In genomic region chr17:17700251-17700969, GRCh38 we compare ENCODE assay signal across 11 cellular contexts. TPM values are rescaled to one million over a fixed set of nuclear protein-coding genes. Genes with fewer than 3 reads are reported as not detected.
DNase-seq lines count a peak whose midpoint lies in the region; ATAC-seq, FAIRE-seq and TF ChIP-seq lines count a peak whose summit lies in the region.
"Had no signal": no experiment of that assay in that cellular context is flagged by ENCODE, and none has a peak within 500 bp of the region (broad histone marks: within the 10 kb centered on the region; RNA-seq: fewer than 3 reads in every experiment).

No MANE protein-coding gene starts in this region.

- peaks cover 31 to 57% of the 10 kb centered on the region in 2 donors for H3K4me1 Mint-ChIP-seq in stimulated activated naive B cell treated with anti-CD40 and anti-IgM and Interleukin-4, amounts not matched to agents 10 μg/mL and 1 μg/mL and 100 μg/mL, for 72 hours
- H3K4me1 Mint-ChIP-seq in activated naive CD4-positive, alpha-beta T cell treated with anti-CD3 and anti-CD28 coated beads, Interleukin-2, amount 10 ng/mL, durations not matched to agents 7 days and 5 days, result peaks cover 15% of the 10 kb centered on the region

- no peaks in the 10 kb centered on the region; the same call in 2 of the 3 replicates for H3K36me3 ChIP-seq in K562 (ENCODE audit: control insufficient read depth, insufficient read depth, low read length)
- no peaks in the 10 kb centered on the region for H3K36me3 ChIP-seq in kidney (ENCODE audit: control insufficient read depth in 1 of 2, insufficient read depth in 2 of 2, low read length in 2 of 2)
- H3K36me3 ChIP-seq in WERI-Rb-1, result peaks cover 13% of the 10 kb centered on the region

- POLR2A ChIA-PET in K562 (lab: Yijun Ruan, JAX), result no interaction called here

- TF ChIP-seq RAD21 in K562 (CRISPR knock-in tag; conservative IDR thresholded peaks at IDR 0.05 in 1 of 2, IDR thresholded peaks at IDR 0.05 in 1 of 2), result no peak

- no peak overlapping the region for H3K4me3 ChIP-seq in K562
- peak overlapping the region in 1 of 2 donors; percentile 12 for H3K4me3 ChIP-seq in kidney (ENCODE audit: low read length in 2 of 2)
- no peak overlapping the region for H3K4me3 ChIP-seq in WERI-Rb-1 (ENCODE audit: low read depth, low read length)

- H3K36me3 Mint-ChIP-seq in stimulated activated naive B cell treated with anti-CD40 and anti-IgM and Interleukin-4, amounts not matched to agents 10 μg/mL and 1 μg/mL and 100 μg/mL, for 72 hours, result peaks cover 11 to 26% of the 10 kb centered on the region in 2 donors
- peaks cover 3% of the 10 kb centered on the region for H3K36me3 Mint-ChIP-seq in activated naive CD4-positive, alpha-beta T cell treated with anti-CD3 and anti-CD28 coated beads, Interleukin-2, amount 10 ng/mL, durations not matched to agents 7 days and 5 days

- TF ChIP-seq CTCF in K562 (IDR thresholded peaks at IDR 0.05 in 2 of 3, conservative IDR thresholded peaks at IDR 0.05 in 1 of 3; ENCODE audit: insufficient read depth in 2 of 3, low read depth in 1 of 3, low read length in 3 of 3) (no peak), kidney (IDR thresholded peaks at IDR 0.05; ENCODE audit: borderline replicate concordance, extremely low read depth, insufficient read depth) (no peak), WERI-Rb-1 (IDR thresholded peaks at IDR 0.05; ENCODE audit: low read depth, low read length) (no peak)

- H3K27ac ChIP-seq in K562 (ENCODE audit: extremely low read depth, low read depth, low read length) (no peak overlapping the region), kidney (ENCODE audit: low read depth in 2 of 2, low read length in 2 of 2) (peak overlapping the region in 1 of 2 donors; percentile 15), WERI-Rb-1 (no peak overlapping the region)

- H3K27me3 ChIP-seq in K562 (ENCODE audit: control insufficient read depth in 2 of 2, insufficient read depth in 2 of 2, low read length in 2 of 2) (no peaks in the 10 kb centered on the region), WERI-Rb-1 (ENCODE audit: insufficient read depth, low read depth, severe bottlenecking) (no peaks in the 10 kb centered on the region)

- peaks cover 11% of the 10 kb centered on the region; the same call in 1 of the 2 replicates for H4K20me1 ChIP-seq in K562 (replicated peaks; ENCODE audit: control insufficient read depth, insufficient read depth, low read length)

- H3K4me3 Mint-ChIP-seq in stimulated activated naive B cell treated with anti-CD40 and anti-IgM and Interleukin-4, amounts not matched to agents 10 μg/mL and 1 μg/mL and 100 μg/mL, for 72 hours, result peak overlapping the region; percentile 52 to 70
- H3K4me3 Mint-ChIP-seq in activated naive CD4-positive, alpha-beta T cell treated with anti-CD3 and anti-CD28 coated beads, Interleukin-2, amount 10 ng/mL, durations not matched to agents 7 days and 5 days, result no peak overlapping the region

- H3K9ac ChIP-seq in K562 (ENCODE audit: insufficient read depth in 1 of 2, low read depth in 2 of 2, low read length in 2 of 2), result no peak overlapping the region
- peak overlapping the region; percentile 33 to 45 for H3K9ac ChIP-seq in kidney (ENCODE audit: low read length in 2 of 2)
- H3K9ac ChIP-seq: parathyroid adenoma had no signal

- H3K27ac Mint-ChIP-seq in stimulated activated naive B cell treated with anti-CD40 and anti-IgM and Interleukin-4, amounts not matched to agents 10 μg/mL and 1 μg/mL and 100 μg/mL, for 72 hours, result no peak overlapping the region
- no peak overlapping the region for H3K27ac Mint-ChIP-seq in activated naive CD4-positive, alpha-beta T cell treated with anti-CD3 and anti-CD28 coated beads, Interleukin-2, amount 10 ng/mL, durations not matched to agents 7 days and 5 days

- WGBS in K562 (ENCODE audit: insufficient coverage, low coverage, missing lambda C conversion rate), result 94% methylated on average over 9 of the region's 86 CpGs

- TF ChIP-seq POLR2A in K562 (conservative IDR thresholded peaks at IDR 0.05), result no peak

- H3K4me2 ChIP-seq in K562 (ENCODE audit: insufficient read depth, low read length), result no peak overlapping the region

- H3K4me1 ChIP-seq in K562 (replicated peaks in 1 of 2; ENCODE audit: control insufficient read depth in 2 of 2, insufficient read depth in 2 of 2, low read length in 2 of 2) (peaks cover 11 to 31% of the 10 kb centered on the region in 2 experiments; a peak in 4 of 5 replicates), kidney (ENCODE audit: control insufficient read depth in 1 of 2, insufficient read depth in 1 of 2, low read depth in 1 of 2, low read length in 2 of 2) (peaks cover 32 to 52% of the 10 kb centered on the region in 2 donors)

- DNase-seq in HT-29 (ENCODE audit: low spot score), result peak; percentile 29
- DNase-seq in K562 (ENCODE audit: extremely low read depth in 1 of 4, low spot score in 3 of 4), result peak in 1 of 4 experiments; percentile 26
- no peak for DNase-seq in kidney
- DNase-seq in stimulated activated naive B cell treated with anti-CD40 and anti-IgM and Interleukin-4, amounts not matched to agents 10 μg/mL and 1 μg/mL and 100 μg/mL, for 72 hours, result no peak
- no peak for DNase-seq in activated gamma-delta T cell (lab: John Stamatoyannopoulos, UW)
- no peak for DNase-seq in WERI-Rb-1
- DNase-seq in activated naive CD4-positive, alpha-beta T cell treated with anti-CD3 and anti-CD28 coated beads, Interleukin-2, amount 10 ng/mL, durations not matched to agents 7 days and 5 days, result no peak
- DNase-seq: erythroblast, NCI-H1092 treated with DMSO at 0.1 percent for 48 hours had no signal

- no peak for ATAC-seq in K562
- ATAC-seq in stimulated activated naive B cell treated with anti-CD40 and anti-IgM and Interleukin-4, amounts not matched to agents 10 μg/mL and 1 μg/mL and 100 μg/mL, for 72 hours (replicated peaks), result no peak
- ATAC-seq in GM21390 (IDR thresholded peaks at IDR 0.05; ENCODE audit: unreplicated experiment), result no peak

- CTCF ChIA-PET in K562 (lab: Yijun Ruan, JAX; ENCODE audit: low intra/inter-chr PET ratio), result interaction anchor here (0.6 kb wide), 1 partner anchor 19 kb away, joined by 4 read pairs; no protein-coding TSS in a partner anchor
- CTCF ChIA-PET in activated naive CD4-positive, alpha-beta T cell treated with anti-CD3 and anti-CD28 coated beads, Interleukin-2, amount 10 ng/mL, durations not matched to agents 7 days and 5 days (lab: Charles Lee), result no interaction called here

- intact Hi-C loops in K562 (cut with micrococcal nuclease) (no loop called here), kidney (cut with DNase I) (no loop called here)

- H3K9me3 Mint-ChIP-seq in stimulated activated naive B cell treated with anti-CD40 and anti-IgM and Interleukin-4, amounts not matched to agents 10 μg/mL and 1 μg/mL and 100 μg/mL, for 72 hours, result no peaks in the 10 kb centered on the region
- H3K9me3 Mint-ChIP-seq in activated naive CD4-positive, alpha-beta T cell treated with anti-CD3 and anti-CD28 coated beads, Interleukin-2, amount 10 ng/mL, durations not matched to agents 7 days and 5 days, result no peaks in the 10 kb centered on the region

- no TSS peak for BruUV-seq in K562 (replicated peaks; lab: Mats Ljungman, UMichigan)

- peaks cover 0 to 12% of the 10 kb centered on the region in 2 donors for H3K27me3 Mint-ChIP-seq in stimulated activated naive B cell treated with anti-CD40 and anti-IgM and Interleukin-4, amounts not matched to agents 10 μg/mL and 1 μg/mL and 100 μg/mL, for 72 hours
- peaks cover 7% of the 10 kb centered on the region for H3K27me3 Mint-ChIP-seq in activated naive CD4-positive, alpha-beta T cell treated with anti-CD3 and anti-CD28 coated beads, Interleukin-2, amount 10 ng/mL, durations not matched to agents 7 days and 5 days

- no peak overlapping the region for H2AFZ ChIP-seq in K562 (ENCODE audit: low read depth, low read length)
- H2AFZ ChIP-seq: parathyroid adenoma had no signal

- peaks cover 2% of the 10 kb centered on the region for H3K9me1 ChIP-seq in K562 (ENCODE audit: control insufficient read depth, insufficient read depth, low read length)

- in situ Hi-C loops in K562 (cut with MboI), result no loop called here

- TF ChIP-seq EP300 in K562 (IDR thresholded peaks at IDR 0.05; ENCODE audit: low read length), result no peak

- FAIRE-seq in K562 (lab: Jason Lieb, UNC) (no peak), kidney (lab: Jason Lieb, UNC) (no peak)

- H3K79me2 ChIP-seq in K562 (ENCODE audit: control insufficient read depth, insufficient read depth, low read length), result peaks cover 84% of the 10 kb centered on the region

- H3K9me3 ChIP-seq in K562 (replicated peaks; ENCODE audit: control insufficient read depth, insufficient read depth, low read depth, low read length) (no peaks in the 10 kb centered on the region), kidney (ENCODE audit: control insufficient read depth in 1 of 2, low read length in 2 of 2) (no peaks in the 10 kb centered on the region), WERI-Rb-1 (ENCODE audit: severe bottlenecking) (no peaks in the 10 kb centered on the region)

TF ChIP-seq in K562, 482 proteins besides CTCF, POLR2A, EP300 and RAD21 (continues in another document):
- TF ChIP-seq ETV1 (tag; conservative IDR thresholded peaks at IDR 0.05; ENCODE audit: low read depth), result no peak

RNA-seq across cellular contexts. Expression of gene RAI1, which starts 19.2 kb away (rescaled TPM):
- 35.4 and 37.8 TPM in 2 replicates for total RNA-seq in HT-29 (2014; rRNA removed; shearing (Covaris generic))
- 33.0 and 41.0 TPM in 2 replicates for total RNA-seq in K562 (2011; cell fraction: chromatin; rRNA removed; ENCODE audit: low replicate concordance)
- 18.6 and 19.2 TPM in 2 replicates for total RNA-seq in K562 (2011; cell fraction: nucleolus; rRNA removed)
- total RNA-seq in K562 (2011; cell fraction: nucleoplasm; rRNA removed), result 22.3 and 33.5 TPM in 2 replicates
- total RNA-seq in K562 (2014; rRNA removed) (5.5 and 10.0 TPM in 2 replicates), K562 (2014; rRNA removed; fragmentation: Illumina TruSeq; extraction: Trizol) (5.1 and 5.5 TPM in 2 replicates), K562 (2015; rRNA removed; fragmentation: Illumina TruSeq; extraction: Trizol) (6.6 and 6.8 TPM in 2 replicates), K562 (2021) (19.9 and 20.4 TPM in 2 replicates), kidney (50.5 TPM)
- polyA plus RNA-seq in K562 (2011; rRNA removed) (3.7 and 3.8 TPM in 2 replicates), K562 (2014; fragmentation: Illumina TruSeq; extraction: Trizol) (6.6 and 8.6 TPM in 2 replicates), K562 (2014; fragmentation: Nextera tagmentation; extraction: Ambion mirVana) (1 to 10 TPM in 1 of 2 experiments, under 1 TPM in 1; 0.68 to 1.5 TPM), K562 (2014; rRNA removed) (10.0 and 11.9 TPM in 2 replicates), kidney (ENCODE audit: insufficient read depth, low read depth, low replicate concordance) (6.7 TPM)
- 2.2 and 3.1 TPM in 2 replicates for polyA plus RNA-seq in K562 (2011; cell fraction: cytosol; rRNA removed)
- polyA plus RNA-seq in K562 (2011; cell fraction: nucleus; rRNA removed), result 7.1 and 11.1 TPM in 2 replicates
- 8.0 and 9.8 TPM in 2 replicates for polyA plus RNA-seq in K562 (2012)
- 2.4 and 3.1 TPM in 2 replicates for polyA minus RNA-seq in K562 (2011; rRNA and poly(A)+ RNA removed)
- 5.2 and 6.3 TPM in 2 replicates for polyA minus RNA-seq in K562 (2011; cell fraction: cytosol; rRNA and poly(A)+ RNA removed)
- 3.5 and 4.8 TPM in 2 replicates for polyA minus RNA-seq in K562 (2011; cell fraction: nucleus; rRNA and poly(A)+ RNA removed)

Comparison
In these comparisons a context has a peak if more than half of its experiments do, and no peak if none do; other contexts are left out.
1. H3K9ac ChIP-seq: peak in kidney (2 of 2); none in K562 (0 of 2).